ENCODE assay signal across 1 cellular context in genomic region chr1:226001852-226002666, GRCh38.
TF ChIP-seq lines count a peak whose summit lies in the region.

No MANE protein-coding gene starts in this region.

TF ChIP-seq in K562, 482 proteins besides CTCF, POLR2A, EP300 and RAD21 (continued from another document and continues in another):
- no peak for TF ChIP-seq ATF2 (CRISPR knock-in tag; IDR thresholded peaks at IDR 0.05)
- TF ChIP-seq DDX20 (tag; IDR thresholded peaks at IDR 0.05; ENCODE audit: low read depth), result no peak
- no peak for TF ChIP-seq RBM17 (IDR thresholded peaks at IDR 0.05; ENCODE audit: borderline replicate concordance, low read depth, low read length)
- TF ChIP-seq MCM2 (IDR thresholded peaks at IDR 0.05; ENCODE audit: low read depth), result no peak
- TF ChIP-seq SLC30A9 (CRISPR knock-in tag; IDR thresholded peaks at IDR 0.05), result no peak
- no peak for TF ChIP-seq ZNF277 (CRISPR knock-in tag; IDR thresholded peaks at IDR 0.05; ENCODE audit: borderline replicate concordance)
- TF ChIP-seq ZSCAN29 (IDR thresholded peaks at IDR 0.05), result no peak
- peak in 1 of 2 experiments; percentile 16 for TF ChIP-seq AFF1 (IDR thresholded peaks at IDR 0.05; ENCODE audit: low read depth in 1 of 2, partially characterized antibody in 2 of 2)
- TF ChIP-seq DPF2 (IDR thresholded peaks at IDR 0.05), result peak; percentile 11; the same call in 1 of the 2 replicates
- TF ChIP-seq DLX4 (CRISPR knock-in tag; IDR thresholded peaks at IDR 0.05), result no peak
- no peak for TF ChIP-seq SMARCC2 (IDR thresholded peaks at IDR 0.05; ENCODE audit: low read depth)
- no peak for TF ChIP-seq NFE2 (IDR thresholded peaks at IDR 0.05; ENCODE audit: low read depth)
- peak; percentile 97 for TF ChIP-seq CREM (IDR thresholded peaks at IDR 0.05; ENCODE audit: low read depth)
- TF ChIP-seq FOXJ3 (CRISPR knock-in tag; IDR thresholded peaks at IDR 0.05), result no peak
- TF ChIP-seq ZFX (CRISPR knock-in tag; IDR thresholded peaks at IDR 0.05), result no peak
- peak; percentile 78 for TF ChIP-seq DMBX1 (CRISPR knock-in tag; IDR thresholded peaks at IDR 0.05; ENCODE audit: borderline replicate concordance)
- no peak; the same call in 1 of the 2 replicates for TF ChIP-seq IFI16 (CRISPR knock-in tag; IDR thresholded peaks at IDR 0.05)
- TF ChIP-seq ZNF830 (CRISPR knock-in tag; IDR thresholded peaks at IDR 0.05), result no peak
- TF ChIP-seq HOXB6 (CRISPR knock-in tag; IDR thresholded peaks at IDR 0.05; ENCODE audit: borderline replicate concordance), result no peak
- peak; percentile 94 for TF ChIP-seq SPI1 (IDR thresholded peaks at IDR 0.05; ENCODE audit: borderline replicate concordance, low read depth, low read length)
- TF ChIP-seq SRSF9 (IDR thresholded peaks at IDR 0.05; ENCODE audit: borderline replicate concordance, low read depth, low read length), result no peak
- TF ChIP-seq NCOA4 (IDR thresholded peaks at IDR 0.05; ENCODE audit: partially characterized antibody), result no peak
- TF ChIP-seq BRD4 (IDR thresholded peaks at IDR 0.05), result no peak
- TF ChIP-seq ZNF592 (IDR thresholded peaks at IDR 0.05), result peak; percentile 93
- no peak for TF ChIP-seq ELF1 (tag; IDR thresholded peaks at IDR 0.05)
- no peak for TF ChIP-seq CREBBP (IDR thresholded peaks at IDR 0.05; ENCODE audit: low read depth, low read length)
- TF ChIP-seq ZNF212 (CRISPR knock-in tag; IDR thresholded peaks at IDR 0.05), result no peak
- no peak for TF ChIP-seq RNF2 (IDR thresholded peaks at IDR 0.05)
- peak; percentile 98 for TF ChIP-seq SOX6 (IDR thresholded peaks at IDR 0.05)
- 0 out of 2 replicates have a peak, but pooled peaks have one; percentile 13 for TF ChIP-seq E2F1 (CRISPR knock-in tag; IDR thresholded peaks at IDR 0.05)
- no peak for TF ChIP-seq TAF7 (tag; IDR thresholded peaks at IDR 0.05)
- TF ChIP-seq CBX8 (IDR thresholded peaks at IDR 0.05; ENCODE audit: borderline replicate concordance, extremely low read depth, low read depth, low read length, poor library complexity, severe bottlenecking), result no peak
- peak; percentile 20; the same call in 1 of the 2 replicates for TF ChIP-seq NFATC3 (IDR thresholded peaks at IDR 0.05)
- no peak for TF ChIP-seq ZNF408 (CRISPR knock-in tag; IDR thresholded peaks at IDR 0.05; ENCODE audit: low read depth)
- no peak for TF ChIP-seq CHD2 (IDR thresholded peaks at IDR 0.05; ENCODE audit: low read depth, low read length)
- no peak for TF ChIP-seq NCOA6 (IDR thresholded peaks at IDR 0.05)
- no peak; the same call in none of the 2 replicates for TF ChIP-seq CEBPG (CRISPR knock-in tag; IDR thresholded peaks at IDR 0.05)
- TF ChIP-seq CEBPG (tag; conservative IDR thresholded peaks at IDR 0.05 in 1 of 2, IDR thresholded peaks at IDR 0.05 in 1 of 2), result peak in 1 of 2 experiments; percentile 36; a peak in 1 of 4 replicates
- no peak for TF ChIP-seq PHB (CRISPR knock-in tag; IDR thresholded peaks at IDR 0.05)
- TF ChIP-seq FOXM1 (IDR thresholded peaks at IDR 0.05; ENCODE audit: low read depth), result no peak
- TF ChIP-seq FOXM1 (CRISPR knock-in tag; IDR thresholded peaks at IDR 0.05; ENCODE audit: low read depth), result 0 out of 2 replicates have a peak, but pooled peaks have one; percentile 56
- no peak for TF ChIP-seq ZNF239 (CRISPR knock-in tag; IDR thresholded peaks at IDR 0.05)
- no peak for TF ChIP-seq ESRRB (CRISPR knock-in tag; IDR thresholded peaks at IDR 0.05; ENCODE audit: borderline replicate concordance)
- peak in 1 of 3 experiments; percentile 39 for TF ChIP-seq YY1 (IDR thresholded peaks at IDR 0.05; ENCODE audit: borderline replicate concordance in 1 of 3, control insufficient read depth in 1 of 3, extremely low read depth in 1 of 3, insufficient read depth in 3 of 3, insufficient read length in 1 of 3, insufficient replicate concordance in 2 of 3, low read depth in 1 of 3, low read length in 2 of 3)
- no peak for TF ChIP-seq ZNF253 (CRISPR knock-in tag; conservative IDR thresholded peaks at IDR 0.05)
- no peak for TF ChIP-seq CTCFL (IDR thresholded peaks at IDR 0.05; ENCODE audit: borderline replicate concordance, insufficient read depth, low read depth, low read length, poor library complexity, severe bottlenecking)
